In genomic region chr5:178672635-178673034, GRCh38 we compare ENCODE assay signal across 19 cellular contexts. TPM values are rescaled to one million over a fixed set of nuclear protein-coding genes. Genes with fewer than 3 reads are reported as not detected.
DNase-seq lines count a peak whose midpoint lies in the region; ATAC-seq and TF ChIP-seq lines count a peak whose summit lies in the region.
"Had no signal": no experiment of that assay in that cellular context is flagged by ENCODE, and none has a peak within 500 bp of the region (broad histone marks: within the 10 kb centered on the region; RNA-seq: fewer than 3 reads in every experiment).

No MANE protein-coding gene starts in this region.

- POLR2A ChIA-PET in activated CD8-positive, alpha-beta T cell treated with anti-CD3 and anti-CD28 coated beads for 36 hours (lab: Charles Lee) = no interaction called here
- POLR2A ChIA-PET in activated CD8-positive, alpha-beta T cell treated with anti-CD3 and anti-CD28 coated beads, Interleukin-2, amount 10 ng/mL, durations not matched to agents 7 days and 5 days (lab: Charles Lee) = no interaction called here

- H2BK15ac ChIP-seq in mesenchymal stem cell (ENCODE audit: low read depth, poor library complexity, severe bottlenecking) = no peak overlapping the region

- peaks cover 12% of the 10 kb centered on the region for H3K27me3 Mint-ChIP-seq in activated CD8-positive, alpha-beta T cell treated with anti-CD3 and anti-CD28 coated beads for 36 hours
- no peaks in the 10 kb centered on the region for H3K27me3 Mint-ChIP-seq in activated CD8-positive, alpha-beta T cell treated with anti-CD3 and anti-CD28 coated beads, Interleukin-2, amount 10 ng/mL, durations not matched to agents 7 days and 5 days (ENCODE audit: low read depth)

- no peaks in the 10 kb centered on the region for H3K36me3 ChIP-seq in mesenchymal stem cell (ENCODE audit: control insufficient read depth in 1 of 2, insufficient read depth in 2 of 2, low read depth in 1 of 2, low read length in 2 of 2)
- no peaks in the 10 kb centered on the region for H3K36me3 ChIP-seq in lower lobe of right lung

- H4K91ac ChIP-seq in mesenchymal stem cell (ENCODE audit: low read length) = no peak overlapping the region

- peak; percentile 75 for DNase-seq in activated CD8-positive, alpha-beta T cell treated with anti-CD3 and anti-CD28 coated beads for 36 hours
- DNase-seq in activated CD8-positive, alpha-beta T cell treated with anti-CD3 and anti-CD28 coated beads, Interleukin-2, amount 10 ng/mL, durations not matched to agents 7 days and 5 days = no peak
- DNase-seq in GM10266 (ENCODE audit: extremely low spot score) (peak; percentile 22), iPS-NIHi11 (ENCODE audit: low spot score) (peak; percentile 16), mesenchymal stem cell (no peak), lower lobe of right lung (no peak)
- peak; percentile 30 for DNase-seq in stimulated activated naive CD8-positive, alpha-beta T cell treated with anti-CD3 and anti-CD28 coated beads, Interleukin-15, Interleukin-2, amounts not matched to agents 100 U/mL and 50 U/mL, for 24 hours
- DNase-seq: C1 segment of cervical spinal cord, DMS 273 treated with DMSO at 0.1 percent for 48 hours, GDM1, KG1, NCI-H1048, NCI-H146, NCI-H2081, NCI-H774, PC-3 had no signal

- no peak overlapping the region for H3K4ac ChIP-seq in mesenchymal stem cell (ENCODE audit: low read depth in 1 of 2, low read length in 2 of 2)

- H3K23ac ChIP-seq in mesenchymal stem cell (ENCODE audit: low read length in 2 of 2) = no peak overlapping the region

- H3K27me3 ChIP-seq in mesenchymal stem cell (ENCODE audit: control insufficient read depth in 1 of 2, insufficient read depth in 1 of 2, low read length in 2 of 2) (no peaks in the 10 kb centered on the region), lower lobe of right lung (ENCODE audit: low read depth) (no peaks in the 10 kb centered on the region)

- H3K9me3 Mint-ChIP-seq in activated CD8-positive, alpha-beta T cell treated with anti-CD3 and anti-CD28 coated beads for 36 hours = no peaks in the 10 kb centered on the region
- H3K9me3 Mint-ChIP-seq in activated CD8-positive, alpha-beta T cell treated with anti-CD3 and anti-CD28 coated beads, Interleukin-2, amount 10 ng/mL, durations not matched to agents 7 days and 5 days (ENCODE audit: insufficient read depth) = peaks cover 3% of the 10 kb centered on the region

- H3K79me1 ChIP-seq in mesenchymal stem cell (replicated peaks; ENCODE audit: low read length, poor library complexity, severe bottlenecking) = no peaks in the 10 kb centered on the region

- no peak for TF ChIP-seq CTCF in activated CD8-positive, alpha-beta T cell treated with anti-CD3 and anti-CD28 coated beads for 36 hours (IDR thresholded peaks at IDR 0.05)
- TF ChIP-seq CTCF in GM10266 (IDR thresholded peaks at IDR 0.05; ENCODE audit: control insufficient read depth, insufficient read depth, low read depth, missing control alignments) (no peak), lower lobe of right lung (IDR thresholded peaks at IDR 0.05) (no peak)

- H3K4me3 ChIP-seq in mesenchymal stem cell (ENCODE audit: insufficient read depth in 1 of 2, low read depth in 1 of 2, low read length in 2 of 2) (no peak overlapping the region), lower lobe of right lung (no peak overlapping the region)
- H3K4me3 ChIP-seq: A549 had no signal

- no peak overlapping the region for H2BK120ac ChIP-seq in mesenchymal stem cell (ENCODE audit: low read depth, low read length)

- H3K14ac ChIP-seq in mesenchymal stem cell (ENCODE audit: low read length in 2 of 2) = no peak overlapping the region

- H4K8ac ChIP-seq in mesenchymal stem cell (ENCODE audit: low read length) = no peak overlapping the region

- H3K9ac ChIP-seq in mesenchymal stem cell (ENCODE audit: low read length) = no peak overlapping the region

- peak; percentile 92 for ATAC-seq in activated CD8-positive, alpha-beta T cell treated with anti-CD3 and anti-CD28 coated beads for 36 hours
- no peak for ATAC-seq in activated CD8-positive, alpha-beta T cell treated with anti-CD3 and anti-CD28 coated beads, Interleukin-2, amount 10 ng/mL, durations not matched to agents 7 days and 5 days
- peak; percentile 89 for ATAC-seq in stimulated activated naive CD8-positive, alpha-beta T cell treated with anti-CD3 and anti-CD28 coated beads, Interleukin-15, Interleukin-2, amounts not matched to agents 100 U/mL and 50 U/mL, for 24 hours
- ATAC-seq in lower lobe of right lung = no peak
- ATAC-seq: A549, HepG2, PC-3 had no signal

- CTCF ChIA-PET in activated CD8-positive, alpha-beta T cell treated with anti-CD3 and anti-CD28 coated beads for 36 hours (lab: Charles Lee) = no interaction called here
- CTCF ChIA-PET in activated CD8-positive, alpha-beta T cell treated with anti-CD3 and anti-CD28 coated beads, Interleukin-2, amount 10 ng/mL, durations not matched to agents 7 days and 5 days (lab: Charles Lee) = no interaction called here

- H2BK5ac ChIP-seq in mesenchymal stem cell (ENCODE audit: low read depth, low read length, poor library complexity, severe bottlenecking) = no peak overlapping the region

- WGBS in mesenchymal stem cell = 26% methylated on average over 2 of the region's 4 CpGs

- H3K27ac ChIP-seq in mesenchymal stem cell (ENCODE audit: low read length, poor library complexity, severe bottlenecking) (no peak overlapping the region), lower lobe of right lung (no peak overlapping the region)
- H3K27ac ChIP-seq: A549, RWPE1 had no signal

- no peak overlapping the region for H2AFZ ChIP-seq in mesenchymal stem cell (ENCODE audit: low read depth, low read length)

- H2AK5ac ChIP-seq in mesenchymal stem cell (ENCODE audit: low read length, severe bottlenecking) = no peak overlapping the region

- no peak overlapping the region for H2BK12ac ChIP-seq in mesenchymal stem cell (ENCODE audit: low read length in 2 of 2)

- no peaks in the 10 kb centered on the region for H3K36me3 Mint-ChIP-seq in activated CD8-positive, alpha-beta T cell treated with anti-CD3 and anti-CD28 coated beads for 36 hours (ENCODE audit: low read depth)
- no peaks in the 10 kb centered on the region for H3K36me3 Mint-ChIP-seq in activated CD8-positive, alpha-beta T cell treated with anti-CD3 and anti-CD28 coated beads, Interleukin-2, amount 10 ng/mL, durations not matched to agents 7 days and 5 days (ENCODE audit: low read depth)

- H3K4me1 Mint-ChIP-seq in activated CD8-positive, alpha-beta T cell treated with anti-CD3 and anti-CD28 coated beads for 36 hours (ENCODE audit: low read depth) = peaks cover 17% of the 10 kb centered on the region
- no peaks in the 10 kb centered on the region for H3K4me1 Mint-ChIP-seq in activated CD8-positive, alpha-beta T cell treated with anti-CD3 and anti-CD28 coated beads, Interleukin-2, amount 10 ng/mL, durations not matched to agents 7 days and 5 days (ENCODE audit: low read depth)

- intact Hi-C loops in activated CD8-positive, alpha-beta T cell treated with anti-CD3 and anti-CD28 coated beads for 36 hours (cut with micrococcal nuclease) = no loop called here
- intact Hi-C loops in lower lobe of right lung (cut with DNase I) = no loop called here

- no peak overlapping the region for H3K4me3 Mint-ChIP-seq in activated CD8-positive, alpha-beta T cell treated with anti-CD3 and anti-CD28 coated beads for 36 hours
- H3K4me3 Mint-ChIP-seq in activated CD8-positive, alpha-beta T cell treated with anti-CD3 and anti-CD28 coated beads, Interleukin-2, amount 10 ng/mL, durations not matched to agents 7 days and 5 days = no peak overlapping the region

- H3K18ac ChIP-seq in mesenchymal stem cell (ENCODE audit: low read depth in 1 of 2, low read length in 2 of 2) = no peak overlapping the region

- H3K4me1 ChIP-seq in mesenchymal stem cell (ENCODE audit: control insufficient read depth, insufficient read depth, low read depth, low read length) (no peaks in the 10 kb centered on the region), lower lobe of right lung (no peaks in the 10 kb centered on the region)
- H3K4me1 ChIP-seq: A549 had no signal

- H3K4me2 ChIP-seq in mesenchymal stem cell (ENCODE audit: low read length, poor library complexity, severe bottlenecking) = no peak overlapping the region
- H3K4me2 ChIP-seq: A549 had no signal

- H3K27ac Mint-ChIP-seq in activated CD8-positive, alpha-beta T cell treated with anti-CD3 and anti-CD28 coated beads for 36 hours = peak overlapping the region; percentile 78
- H3K27ac Mint-ChIP-seq in activated CD8-positive, alpha-beta T cell treated with anti-CD3 and anti-CD28 coated beads, Interleukin-2, amount 10 ng/mL, durations not matched to agents 7 days and 5 days = no peak overlapping the region

- H3K9me3 ChIP-seq in mesenchymal stem cell (ENCODE audit: control insufficient read depth, low read length) (peaks cover 41% of the 10 kb centered on the region), lower lobe of right lung (no peaks in the 10 kb centered on the region)

RNA-seq across cellular contexts. Expression of gene CLK4, which starts 45.8 kb away (rescaled TPM):
- total RNA-seq in activated CD8-positive, alpha-beta T cell treated with anti-CD3 and anti-CD28 coated beads for 36 hours = 10 to 100 TPM; 21.1 to 24.2 TPM
- 10 to 100 TPM; 25.5 to 26.4 TPM for total RNA-seq in activated CD8-positive, alpha-beta T cell treated with anti-CD3 and anti-CD28 coated beads, Interleukin-2, amount 10 ng/mL, durations not matched to agents 7 days and 5 days
- 6.2 TPM for polyA plus RNA-seq in mesenchymal stem cell (2013, experiment 1 of 2)
- polyA plus RNA-seq in mesenchymal stem cell (2013, experiment 2 of 2) = 6.5 TPM
- total RNA-seq in lower lobe of right lung = 34.1 TPM

RNA-seq across cellular contexts. Expression of gene ZNF354A, which starts 57.8 kb away (rescaled TPM):
- total RNA-seq in activated CD8-positive, alpha-beta T cell treated with anti-CD3 and anti-CD28 coated beads for 36 hours = 10 to 100 TPM; 11.4 to 12.8 TPM
- total RNA-seq in activated CD8-positive, alpha-beta T cell treated with anti-CD3 and anti-CD28 coated beads, Interleukin-2, amount 10 ng/mL, durations not matched to agents 7 days and 5 days = 10 to 100 TPM in 1 of 2 experiments, 1 to 10 TPM in 1; 8.2 to 10.6 TPM
- 9.4 TPM for polyA plus RNA-seq in mesenchymal stem cell (2013, experiment 1 of 2)
- polyA plus RNA-seq in mesenchymal stem cell (2013, experiment 2 of 2) = 9.4 TPM
- total RNA-seq in lower lobe of right lung = 8.7 TPM

Comparison
In these comparisons a context has a peak if more than half of its experiments do, and no peak if none do; other contexts are left out.
1. ATAC-seq: peak in activated CD8-positive, alpha-beta T cell treated with anti-CD3 and anti-CD28 coated beads for 36 hours (single experiment) and stimulated activated naive CD8-positive, alpha-beta T cell treated with anti-CD3 and anti-CD28 coated beads, Interleukin-15, Interleukin-2, amounts not matched to agents 100 U/mL and 50 U/mL, for 24 hours (single experiment); none in activated CD8-positive, alpha-beta T cell treated with anti-CD3 and anti-CD28 coated beads, Interleukin-2, amount 10 ng/mL, durations not matched to agents 7 days and 5 days (single experiment) and lower lobe of right lung (0 of 2).
2. DNase-seq: peak in activated CD8-positive, alpha-beta T cell treated with anti-CD3 and anti-CD28 coated beads for 36 hours (single experiment), GM10266 (single experiment), iPS-NIHi11 (single experiment) and stimulated activated naive CD8-positive, alpha-beta T cell treated with anti-CD3 and anti-CD28 coated beads, Interleukin-15, Interleukin-2, amounts not matched to agents 100 U/mL and 50 U/mL, for 24 hours (single experiment); none in activated CD8-positive, alpha-beta T cell treated with anti-CD3 and anti-CD28 coated beads, Interleukin-2, amount 10 ng/mL, durations not matched to agents 7 days and 5 days (single experiment), mesenchymal stem cell (single experiment) and lower lobe of right lung (single experiment).